In genomic region chr9:79387091-79387490, GRCh38 we compare ENCODE assay signal across 18 cellular contexts.
A peak's percentile ranks its signal among the peaks of the same experiment; 100 is the strongest.
DNase-seq lines count a peak whose midpoint lies in the region; ATAC-seq and TF ChIP-seq lines count a peak whose summit lies in the region.
"Had no signal": no experiment of that assay in that cellular context is flagged by ENCODE, and none has a peak within 500 bp of the region (broad histone marks: within the 10 kb centered on the region; RNA-seq: fewer than 3 reads in every experiment).

No MANE protein-coding gene starts in this region.

- H3K36me3 ChIP-seq in HAP-1 (replicated peaks): no peaks in the 10 kb centered on the region
- H3K36me3 ChIP-seq: MG63 had no signal

- in situ Hi-C loops in astrocyte of the cerebellum (cut with HindIII; ENCODE audit: low sequenced_read_pairs): no loop called here
- in situ Hi-C loops in HAP-1 (cut with MboI; ENCODE audit: low sequenced_read_pairs): no loop called here

- H3K4me1 ChIP-seq in HAP-1: no peaks in the 10 kb centered on the region

- H3K4me3 ChIP-seq in astrocyte of the cerebellum (ENCODE audit: low read depth, low read length): no peak overlapping the region
- H3K4me3 ChIP-seq in HAP-1: no peak overlapping the region
- H3K4me3 ChIP-seq: GM12878, K562, MG63 had no signal

- ATAC-seq in GM18858 (IDR thresholded peaks at IDR 0.05; ENCODE audit: unreplicated experiment) (no peak), HG02588 (IDR thresholded peaks at IDR 0.05; ENCODE audit: unreplicated experiment) (no peak)
- ATAC-seq: GM12878, HCT116, K562, T-cell had no signal

- H3K9me3 ChIP-seq in HAP-1: no peaks in the 10 kb centered on the region
- H3K9me3 ChIP-seq: MG63 had no signal

- no peaks in the 10 kb centered on the region; the same call in 1 of the 2 replicates for H3K27me3 ChIP-seq in HAP-1 (ENCODE audit: low read depth)
- H3K27me3 ChIP-seq: MG63 had no signal

- DNase-seq in Daoy (ENCODE audit: low read depth): peak; percentile 15
- peak; percentile 99 for DNase-seq in LHCN-M2 (ENCODE audit: low read depth)
- DNase-seq in astrocyte of the cerebellum (ENCODE audit: low read depth): peak; percentile 22
- DNase-seq in renal cortical epithelial cell (ENCODE audit: low read depth): peak; percentile 3
- DNase-seq in COLO668 (lab: John Stamatoyannopoulos, UW; ENCODE audit: unreplicated experiment): no peak
- DNase-seq in HAP-1 (ENCODE audit: low spot score in 2 of 2): no peak
- DNase-seq: ACHN; CD4-positive, alpha-beta memory T cell; MG63; NCI-H1417; NCI-H2081; NCI-H2227 treated with DMSO at 0.1 percent for 48 hours; T-cell had no signal

- no peak for TF ChIP-seq CTCF in astrocyte of the cerebellum (IDR thresholded peaks at IDR 0.05; ENCODE audit: low read depth, low read length, missing control alignments)

Comparison
In these comparisons a context has a peak if more than half of its experiments do, and no peak if none do; other contexts are left out.
1. DNase-seq: peak in Daoy (single experiment), LHCN-M2 (single experiment), astrocyte of the cerebellum (single experiment) and renal cortical epithelial cell (single experiment); none in COLO668 (single experiment) and HAP-1 (0 of 2).